9 cellular contexts compared by ENCODE assay signal in genomic region chr7:39952791-39953190, GRCh38.
A peak's percentile ranks its signal among the peaks of the same experiment; 100 is the strongest.
DNase-seq lines count a peak whose midpoint lies in the region; TF ChIP-seq lines count a peak whose summit lies in the region.
"Had no signal": no experiment of that assay in that cellular context is flagged by ENCODE, and none has a peak within 500 bp of the region (broad histone marks: within the 10 kb centered on the region; RNA-seq: fewer than 3 reads in every experiment).

No MANE protein-coding gene starts in this region.

- no peaks in the 10 kb centered on the region; the same call in 1 of the 2 replicates for H3K36me3 ChIP-seq in ACC112 (ENCODE audit: insufficient read depth, low read length)
- no peaks in the 10 kb centered on the region for H3K36me3 ChIP-seq in brain microvascular endothelial cell (replicated peaks)
- H3K36me3 ChIP-seq in mucosa of rectum (ENCODE audit: control insufficient read depth in 2 of 2, insufficient read depth in 2 of 2, low read length in 2 of 2) = peaks cover 0 to 4% of the 10 kb centered on the region in 2 donors

- DNase-seq in HS-5 (ENCODE audit: low read depth) (peak; percentile 30), brain microvascular endothelial cell (no peak), NCI-H1436 treated with DMSO at 0.1 percent for 48 hours (lab: John Stamatoyannopoulos, UW) (no peak), DMS79 treated with DMSO at 0.1 percent for 48 hours (lab: John Stamatoyannopoulos, UW) (no peak), caudate nucleus (lab: John Stamatoyannopoulos, UW) (no peak)
- no peak for DNase-seq in stimulated activated CD4-positive, alpha-beta T cell treated with anti-CD3 and anti-CD28 coated beads, Interleukin-4, amount 100 ng/mL, for 24 hours
- DNase-seq: KG1 had no signal

- H3K27me3 ChIP-seq in ACC112 (ENCODE audit: insufficient read depth, low read length) = no peaks in the 10 kb centered on the region
- H3K27me3 ChIP-seq in brain microvascular endothelial cell (replicated peaks) = no peaks in the 10 kb centered on the region
- H3K27me3 ChIP-seq in mucosa of rectum (ENCODE audit: control insufficient read depth in 2 of 2, insufficient read depth in 2 of 2, low read length in 2 of 2) = no peaks in the 10 kb centered on the region

- H3K9me3 ChIP-seq in mucosa of rectum (ENCODE audit: control insufficient read depth in 2 of 2, low read length in 2 of 2) = no peaks in the 10 kb centered on the region

- H3K27ac ChIP-seq in ACC112 (ENCODE audit: low read depth, low read length) (peak overlapping the region; percentile 86), brain microvascular endothelial cell (peak overlapping the region; percentile 87), mucosa of rectum (ENCODE audit: low read depth in 2 of 2, low read length in 2 of 2) (no peak overlapping the region), caudate nucleus (ENCODE audit: low read depth, low read length) (no peak overlapping the region)

- no peak for TF ChIP-seq CTCF in brain microvascular endothelial cell (IDR thresholded peaks at IDR 0.05; ENCODE audit: low read depth, low read length, missing control alignments)

- H3K4me3 ChIP-seq in ACC112 (ENCODE audit: low read depth, low read length) = peak overlapping the region; percentile 83
- H3K4me3 ChIP-seq in brain microvascular endothelial cell (ENCODE audit: low read depth, low read length) = peak overlapping the region; percentile 83
- H3K4me3 ChIP-seq in mucosa of rectum (ENCODE audit: low read length in 2 of 2) = peak overlapping the region; percentile 93 to 98

- peaks cover 82% of the 10 kb centered on the region for H3K79me2 ChIP-seq in ACC112 (ENCODE audit: control insufficient read depth, insufficient read depth, low read length, unreplicated experiment)

- H3K4me1 ChIP-seq in ACC112 (ENCODE audit: control insufficient read depth, insufficient read depth, low read length, unreplicated experiment) (peaks cover 4% of the 10 kb centered on the region), mucosa of rectum (ENCODE audit: control insufficient read depth in 2 of 2, insufficient read depth in 2 of 2, low read length in 2 of 2) (peaks cover 26 to 29% of the 10 kb centered on the region in 2 donors)

- in situ Hi-C loops in brain microvascular endothelial cell (cut with HindIII; ENCODE audit: low pct_ligation_motif_present, low sequenced_read_pairs) = no loop called here

- no peak overlapping the region for H2AFZ ChIP-seq in ACC112 (ENCODE audit: low read length, unreplicated experiment)

- peak overlapping the region; percentile 42 to 95 for H3K9ac ChIP-seq in mucosa of rectum (ENCODE audit: low read depth in 1 of 2, low read length in 2 of 2)

Comparison
In these comparisons a context has a peak if more than half of its experiments do, and no peak if none do; other contexts are left out.
1. H3K27ac ChIP-seq: peak in ACC112 (single experiment) and brain microvascular endothelial cell (single experiment); none in mucosa of rectum (0 of 2) and caudate nucleus (single experiment).
2. Peak in every context shown above with its lines, with median percentiles within 50 percentile points of each other: H3K4me3 ChIP-seq.